In genomic region chr9:22052376-22052945, GRCh38 we compare ENCODE assay signal across 8 cellular contexts. TPM values are rescaled to one million over a fixed set of nuclear protein-coding genes. Genes with fewer than 3 reads are reported as not detected.
DNase-seq lines count a peak whose midpoint lies in the region; ATAC-seq and TF ChIP-seq lines count a peak whose summit lies in the region.

No MANE protein-coding gene starts in this region.

- no peak overlapping the region for H3K27ac ChIP-seq in right atrium auricular region
- H3K27ac ChIP-seq in SJSA1: peak overlapping the region; percentile 81
- no peak overlapping the region for H3K27ac ChIP-seq in prostate gland

- 41% methylated on average over 4 of the region's 4 CpGs for WGBS in prostate gland

- H3K27me3 ChIP-seq in right atrium auricular region (no peaks in the 10 kb centered on the region), SJSA1 (replicated peaks) (no peaks in the 10 kb centered on the region), prostate gland (replicated peaks; ENCODE audit: insufficient read depth) (no peaks in the 10 kb centered on the region)

- H3K9me3 Mint-ChIP-seq in stimulated activated naive B cell treated with anti-CD40 and anti-IgM and Interleukin-4, amounts not matched to agents 10 μg/mL and 1 μg/mL and 100 μg/mL, for 72 hours: no peaks in the 10 kb centered on the region

- TF ChIP-seq CTCF in right atrium auricular region (IDR thresholded peaks at IDR 0.05) (no peak), fibroblast of pulmonary artery (IDR thresholded peaks at IDR 0.05; ENCODE audit: low read length, missing control alignments) (no peak), prostate gland (IDR thresholded peaks at IDR 0.05) (no peak)

- H3K36me3 ChIP-seq in right atrium auricular region (no peaks in the 10 kb centered on the region), SJSA1 (peaks cover 2% of the 10 kb centered on the region), prostate gland (no peaks in the 10 kb centered on the region)

- H3K27me3 Mint-ChIP-seq in stimulated activated naive B cell treated with anti-CD40 and anti-IgM and Interleukin-4, amounts not matched to agents 10 μg/mL and 1 μg/mL and 100 μg/mL, for 72 hours: peaks cover 0 to 5% of the 10 kb centered on the region in 2 donors

- H3K4me1 ChIP-seq in right atrium auricular region (no peaks in the 10 kb centered on the region), SJSA1 (replicated peaks) (peaks cover 39% of the 10 kb centered on the region), prostate gland (replicated peaks) (no peaks in the 10 kb centered on the region)

- H3K9me3 ChIP-seq in right atrium auricular region (no peaks in the 10 kb centered on the region), SJSA1 (replicated peaks) (no peaks in the 10 kb centered on the region), prostate gland (no peaks in the 10 kb centered on the region)

- H3K36me3 Mint-ChIP-seq in stimulated activated naive B cell treated with anti-CD40 and anti-IgM and Interleukin-4, amounts not matched to agents 10 μg/mL and 1 μg/mL and 100 μg/mL, for 72 hours: peaks cover 0 to 5% of the 10 kb centered on the region in 2 donors

- peaks cover 18 to 34% of the 10 kb centered on the region in 2 donors for H3K4me1 Mint-ChIP-seq in stimulated activated naive B cell treated with anti-CD40 and anti-IgM and Interleukin-4, amounts not matched to agents 10 μg/mL and 1 μg/mL and 100 μg/mL, for 72 hours

- H3K27ac Mint-ChIP-seq in stimulated activated naive B cell treated with anti-CD40 and anti-IgM and Interleukin-4, amounts not matched to agents 10 μg/mL and 1 μg/mL and 100 μg/mL, for 72 hours: no peak overlapping the region

- H3K4me3 Mint-ChIP-seq in stimulated activated naive B cell treated with anti-CD40 and anti-IgM and Interleukin-4, amounts not matched to agents 10 μg/mL and 1 μg/mL and 100 μg/mL, for 72 hours: no peak overlapping the region

- peak; percentile 16 for ATAC-seq in Right ventricle myocardium inferior
- ATAC-seq in stimulated activated naive B cell treated with anti-CD40 and anti-IgM and Interleukin-4, amounts not matched to agents 10 μg/mL and 1 μg/mL and 100 μg/mL, for 72 hours (replicated peaks): peak; percentile 70 to 85

- H3K4me3 ChIP-seq in right atrium auricular region (no peak overlapping the region), SJSA1 (no peak overlapping the region), fibroblast of pulmonary artery (replicated peaks; ENCODE audit: low read depth, low read length) (no peak overlapping the region), prostate gland (no peak overlapping the region)

- intact Hi-C loops in Right ventricle myocardium inferior (cut with DNase I): no loop called here
- intact Hi-C loops in prostate gland (cut with DNase I): no loop called here

- no peak for TF ChIP-seq POLR2A in prostate gland (IDR thresholded peaks at IDR 0.05)

- DNase-seq in Right ventricle myocardium inferior (ENCODE audit: missing footprints) (no peak), right atrium auricular region (ENCODE audit: low spot score) (no peak), SJSA1 (ENCODE audit: low read depth in 1 of 2, low spot score in 2 of 2) (peak; percentile 78 to 92), fibroblast of pulmonary artery (ENCODE audit: low read depth) (peak; percentile 95), NCI-H2029 treated with DMSO at 0.1 percent for 48 hours (lab: John Stamatoyannopoulos, UW) (no peak), NCI-H187 (lab: John Stamatoyannopoulos, UW) (no peak), prostate gland (ENCODE audit: low spot score) (no peak)
- DNase-seq in stimulated activated naive B cell treated with anti-CD40 and anti-IgM and Interleukin-4, amounts not matched to agents 10 μg/mL and 1 μg/mL and 100 μg/mL, for 72 hours: no peak

RNA-seq across cellular contexts. Expression of gene CDKN2B, which starts 43.4 kb away (rescaled TPM):
- total RNA-seq in Right ventricle myocardium inferior (3.0 TPM), right atrium auricular region (1 to 10 TPM; 2.5 to 3.9 TPM), prostate gland (1 to 10 TPM; 5.4 to 8.8 TPM)
- 22.3 and 29.6 TPM in 2 replicates for total RNA-seq in SJSA1 (2014; rRNA removed; shearing (Covaris generic))

RNA-seq across cellular contexts. Expression of gene CDKN2B-AS1, which starts 57.9 kb away (rescaled TPM):
- total RNA-seq in Right ventricle myocardium inferior (not detected), right atrium auricular region (not detected), prostate gland (under 1 TPM in 1 of 2 donors, not detected in 1; 0.62 TPM)
- 2.6 and 7.5 TPM in 2 replicates for total RNA-seq in SJSA1 (2014; rRNA removed; shearing (Covaris generic))

RNA-seq across cellular contexts. Expression of gene CDKN2A, which starts 58.3 kb away (rescaled TPM):
- total RNA-seq in Right ventricle myocardium inferior (0.49 TPM), right atrium auricular region (1 to 10 TPM in 1 of 2 donors, not detected in 1; 1.3 TPM), prostate gland (1 to 10 TPM in 1 of 2 donors, under 1 TPM in 1; 0.55 to 4.5 TPM)
- 198 and 290 TPM in 2 replicates for total RNA-seq in SJSA1 (2014; rRNA removed; shearing (Covaris generic))

Comparison
In these comparisons a context has a peak if more than half of its experiments do, and no peak if none do; other contexts are left out.
1. DNase-seq: peak in SJSA1 (2 of 2) and fibroblast of pulmonary artery (single experiment); none in Right ventricle myocardium inferior (single experiment), right atrium auricular region (single experiment), stimulated activated naive B cell treated with anti-CD40 and anti-IgM and Interleukin-4, amounts not matched to agents 10 μg/mL and 1 μg/mL and 100 μg/mL, for 72 hours (single experiment), NCI-H2029 treated with DMSO at 0.1 percent for 48 hours (single experiment), NCI-H187 (0 of 2) and prostate gland (single experiment).
2. RNA of gene CDKN2A, which starts 58.3 kb away (total RNA-seq): 198 to 290 TPM in SJSA1; 0.55 to 4.5 TPM in prostate gland, 1.3 TPM in right atrium auricular region and 0.49 TPM in Right ventricle myocardium inferior (single experiment); every median in the first group is over 10 times any median in the second.